ENCODE assay signal across 1 cellular context in the genomic region with DNA sequence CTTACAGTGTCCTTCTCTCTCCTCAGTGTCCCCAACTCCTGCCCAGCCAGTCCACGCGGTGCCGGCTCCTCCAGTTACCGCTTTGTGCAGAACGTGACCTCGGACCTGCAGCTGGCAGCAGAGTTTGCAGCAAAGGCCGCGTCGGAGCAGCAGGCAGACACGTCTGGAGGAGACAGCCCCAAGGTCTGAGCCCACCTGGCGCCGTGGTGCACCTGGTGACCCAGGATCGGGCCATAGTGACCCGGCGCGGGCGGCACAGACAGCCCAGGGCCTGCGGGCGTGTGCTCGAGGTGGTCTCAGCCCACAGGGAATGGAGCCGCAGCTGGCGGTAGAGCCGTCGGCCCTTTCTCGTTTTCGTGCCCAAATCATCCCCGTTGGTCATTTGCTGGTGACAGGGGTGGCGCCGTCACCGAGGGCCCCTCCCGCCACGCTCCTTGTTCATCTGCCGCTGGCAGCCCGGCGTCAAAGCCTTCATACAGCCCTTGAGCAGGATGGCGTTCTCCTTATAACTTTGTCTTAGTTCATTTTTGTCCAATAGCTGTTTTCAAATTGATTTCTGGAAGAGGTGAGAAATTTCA.
TF ChIP-seq lines count a peak whose summit lies in the region.

No MANE protein-coding gene starts in this region.

TF ChIP-seq in H1, 55 proteins besides CTCF, POLR2A, EP300 and RAD21:
- TF ChIP-seq FOSL1 (IDR thresholded peaks at IDR 0.05; ENCODE audit: insufficient read depth, low read depth, low read length) (no peak), GABPA (IDR thresholded peaks at IDR 0.05; ENCODE audit: borderline replicate concordance, insufficient read depth, low read length) (no peak), TAF1 (IDR thresholded peaks at IDR 0.05; ENCODE audit: low read depth, low read length) (no peak), BRCA1 (IDR thresholded peaks at IDR 0.05; ENCODE audit: low read depth, low read length) (no peak), EZH2 (IDR thresholded peaks at IDR 0.05; ENCODE audit: low read depth, low read length, severe bottlenecking) (no peak), HDAC2 (IDR thresholded peaks at IDR 0.05; ENCODE audit: borderline replicate concordance in 1 of 2, low read depth in 2 of 2, low read length in 2 of 2) (no peak), HDAC6 (IDR thresholded peaks at IDR 0.05; ENCODE audit: low read depth, low read length) (no peak), MAFK (IDR thresholded peaks at IDR 0.05; ENCODE audit: low read depth, low read length) (no peak), BACH1 (IDR thresholded peaks at IDR 0.05; ENCODE audit: low read length) (no peak), POU5F1 (IDR thresholded peaks at IDR 0.05; ENCODE audit: low read depth, low read length) (no peak), SUZ12 (IDR thresholded peaks at IDR 0.05; ENCODE audit: low read length) (no peak), SP1 (IDR thresholded peaks at IDR 0.05; ENCODE audit: low read depth, low read length) (no peak)
